26 cellular contexts compared by ENCODE assay signal in the genomic region with DNA sequence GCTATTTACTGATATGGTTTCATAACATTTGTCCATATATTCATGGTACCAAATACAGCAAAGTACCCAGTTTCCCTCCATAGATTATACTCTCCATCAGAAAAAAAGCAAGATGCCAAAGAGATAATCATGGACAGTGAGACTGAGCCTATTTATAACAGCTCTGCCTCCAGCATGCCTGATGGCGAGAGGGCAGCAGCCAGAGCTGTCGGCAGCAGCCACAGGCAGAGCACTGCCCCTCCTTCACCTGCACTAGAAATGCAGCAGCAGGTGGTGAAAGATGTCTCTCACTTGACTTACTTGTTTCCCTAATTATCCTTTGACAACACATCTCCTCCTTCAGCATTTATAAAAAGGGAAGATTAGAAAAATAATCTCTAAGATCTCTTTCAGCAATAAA.
"Had no signal": no experiment of that assay in that cellular context is flagged by ENCODE, and none has a peak within 500 bp of the region (broad histone marks: within the 10 kb centered on the region; RNA-seq: fewer than 3 reads in every experiment).

No MANE protein-coding gene starts in this region.

- DNase-seq: activated CD4-positive, alpha-beta T cell treated with anti-CD3 and anti-CD28 coated beads for 4 hours; activated CD4-positive, alpha-beta T cell treated with anti-CD3 and anti-CD28 coated beads, Interleukin-2, amount 50 U/mL, for 48 hours; activated CD8-positive, alpha-beta memory T cell treated with anti-CD3 and anti-CD28 coated beads for 24 hours; activated effector memory CD4-positive, alpha-beta T cell treated with Interleukin-2 at 50 U/mL for 16 hours; activated naive CD4-positive, alpha-beta T cell treated with anti-CD3 and anti-CD28 coated beads for 36 hours; activated naive CD8-positive, alpha-beta T cell treated with anti-CD3 and anti-CD28 coated beads for 36 hours; adrenal gland; aorta; caudate nucleus; kidney glomerular epithelial cell; mesendoderm; sigmoid colon; stimulated activated CD4-positive, alpha-beta T cell treated with anti-CD3 and anti-CD28 coated beads, Interleukin-1b, Interleukin-23, amount 100 ng/mL, for 48 hours; stimulated activated CD4-positive, alpha-beta T cell treated with anti-CD3 and anti-CD28 coated beads, Interleukin-4, amount 100 ng/mL, for 4 hours; stimulated activated CD8-positive, alpha-beta memory T cell treated with anti-CD3 and anti-CD28 coated beads, Interleukin-4, amount 100 ng/mL, for 48 hours; stimulated activated naive CD4-positive, alpha-beta T cell; T-helper 1 cell; tibial artery; upper lobe of right lung had no signal

- ATAC-seq: gastroesophageal sphincter; left lobe of liver; natural killer cell treated with Interleukin-12 subunit alpha and Interleukin-12 subunit beta and Interleukin-15 and Interleukin-18, amount 100 ng/mL, for 72 hours; upper lobe of right lung had no signal

- H3K4me3 ChIP-seq: adrenal gland, gastroesophageal sphincter, lung, sigmoid colon, smooth muscle cell, suprapubic skin, tibial artery, upper lobe of right lung had no signal

- H3K36me3 ChIP-seq: suprapubic skin had no signal

- H3K9me3 ChIP-seq: adrenal gland, gastroesophageal sphincter, sigmoid colon, suprapubic skin, tibial artery, upper lobe of right lung had no signal

- H3K27me3 ChIP-seq: adrenal gland, gastroesophageal sphincter, sigmoid colon, suprapubic skin, tibial artery, upper lobe of right lung had no signal

- H3K27ac ChIP-seq: adrenal gland, gastroesophageal sphincter, sigmoid colon, suprapubic skin, tibial artery, upper lobe of right lung, VCaP had no signal

- H3K4me1 ChIP-seq: tibial artery, upper lobe of right lung had no signal
